In the genomic region with DNA sequence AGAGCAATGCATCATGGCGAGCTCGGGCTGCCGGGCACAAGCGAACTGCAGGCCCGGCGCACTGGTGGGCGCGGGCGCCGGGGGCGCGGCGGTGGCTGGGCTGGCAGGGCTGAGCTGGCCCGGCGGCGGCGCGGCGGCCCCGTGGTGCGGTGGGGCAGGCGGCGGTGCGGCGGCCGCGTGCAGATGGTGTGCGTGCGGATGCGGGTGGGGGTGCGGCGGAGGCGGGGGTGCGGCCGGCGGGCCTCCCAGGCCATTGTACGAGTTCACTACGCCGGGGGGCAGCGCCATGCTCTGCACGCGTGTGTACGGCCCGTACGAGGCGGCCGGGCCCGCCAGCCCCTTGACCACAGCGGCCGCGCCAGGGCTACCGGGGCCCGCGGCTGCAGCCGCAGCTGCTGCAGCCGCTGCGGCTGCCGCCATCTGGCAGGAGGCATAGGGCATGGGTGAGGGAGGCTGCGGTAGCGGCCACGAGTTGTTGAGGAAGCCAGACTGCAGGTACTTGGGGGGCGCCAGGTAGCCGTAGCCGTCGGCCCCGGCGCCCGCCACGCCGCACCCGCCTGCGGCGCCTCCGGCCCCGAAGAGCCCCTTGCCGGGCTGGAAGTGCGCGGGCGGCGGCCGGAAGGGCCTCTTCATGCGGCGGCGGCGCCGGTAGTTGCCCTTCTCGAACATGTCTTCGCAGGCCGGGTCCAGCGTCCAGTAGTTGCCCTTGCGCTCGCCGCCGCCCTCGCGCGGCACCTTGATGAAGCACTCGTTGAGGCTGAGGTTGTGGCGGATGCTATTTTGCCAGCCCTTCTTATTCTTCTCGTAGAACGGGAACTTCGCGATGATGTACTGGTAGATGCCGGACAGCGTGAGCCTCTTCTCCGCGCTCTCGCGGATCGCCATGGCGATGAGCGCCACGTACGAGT, we compare ENCODE assay signal across 8 cellular contexts. TPM values are rescaled to one million over a fixed set of nuclear protein-coding genes. Genes with fewer than 3 reads are reported as not detected.
DNase-seq lines count a peak whose midpoint lies in the region; ATAC-seq and TF ChIP-seq lines count a peak whose summit lies in the region.

No MANE protein-coding gene starts in this region.

- no peak for ATAC-seq in GM19328 (IDR thresholded peaks at IDR 0.05; ENCODE audit: unreplicated experiment)

- TF ChIP-seq CTCF in 22Rv1 (IDR thresholded peaks at IDR 0.05) (peak; percentile 53), GM06990 (IDR thresholded peaks at IDR 0.05; ENCODE audit: insufficient read depth, low read length, poor library complexity, severe bottlenecking) (no peak), esophagus squamous epithelium (IDR thresholded peaks at IDR 0.05) (peak in 1 of 6 experiments; percentile 26)

- H2BK12ac ChIP-seq in neuronal stem cell (ENCODE audit: low read length), result no peak overlapping the region

- peaks cover 6% of the 10 kb centered on the region for H3K27me3 ChIP-seq in GM06990 (replicated peaks; ENCODE audit: control insufficient read depth, insufficient read depth, low read length)
- H3K27me3 ChIP-seq in esophagus squamous epithelium, result peaks cover 37 to 100% (median 70%) of the 10 kb centered on the region in 4 donors
- H3K27me3 ChIP-seq in neuronal stem cell (ENCODE audit: control insufficient read depth in 3 of 3, insufficient read depth in 3 of 3, low read depth in 1 of 3, low read length in 3 of 3), result peaks cover 50 to 100% (median 99%) of the 10 kb centered on the region in 3 experiments

- 0 out of 2 replicates have a peak overlapping the region, but pooled peaks have one; percentile 9 for H3K4me3 ChIP-seq in GM06990 (replicated peaks; ENCODE audit: low read depth, low read length)
- H3K4me3 ChIP-seq in SK-N-MC, result peak overlapping the region; percentile 71
- peak overlapping the region; percentile 11 to 59 (median 42) for H3K4me3 ChIP-seq in esophagus squamous epithelium
- peak overlapping the region; percentile 48 to 69 for H3K4me3 ChIP-seq in neuronal stem cell (ENCODE audit: low read length in 2 of 2)

- DNase-seq in GM06990 (ENCODE audit: extremely low read depth, insufficient read length) (no peak), SK-N-MC (ENCODE audit: low read depth, low spot score) (no peak), esophagus squamous epithelium (lab: John Stamatoyannopoulos, UW) (no peak), neuronal stem cell (ENCODE audit: low spot score) (no peak)
- DNase-seq in activated CD4-positive, CD25-positive, alpha-beta regulatory T cell treated with anti-CD3 and anti-CD28 coated beads, Interleukin-2, amount 50 U/mL, for 72 hours, result no peak
- no peak for DNase-seq in NK-92 treated with Interleukin-12 subunit alpha and Interleukin-12 subunit beta, amount 100 ng/mL, for 24 hours (lab: John Stamatoyannopoulos, UW)

- no peak overlapping the region for H3K9ac ChIP-seq in SK-N-MC (ENCODE audit: insufficient read length)
- no peak overlapping the region for H3K9ac ChIP-seq in neuronal stem cell (ENCODE audit: low read depth, low read length, poor library complexity)

- H3K23ac ChIP-seq in neuronal stem cell (ENCODE audit: low read depth, low read length, poor library complexity), result peak overlapping the region; percentile 28

- no peak overlapping the region for H4K91ac ChIP-seq in neuronal stem cell (ENCODE audit: low read depth, low read length, poor library complexity)

- H2AK5ac ChIP-seq in neuronal stem cell (ENCODE audit: low read depth, low read length), result no peak overlapping the region

- H3K79me1 ChIP-seq in neuronal stem cell (ENCODE audit: low read depth, low read length), result no peaks in the 10 kb centered on the region

- H3K4me1 ChIP-seq in esophagus squamous epithelium (peaks cover 32 to 51% (median 40%) of the 10 kb centered on the region in 3 donors), neuronal stem cell (ENCODE audit: control insufficient read depth in 2 of 2, insufficient read depth in 1 of 2, low read depth in 1 of 2, low read length in 2 of 2) (peaks cover 9 to 15% of the 10 kb centered on the region in 2 donors)

- no peak overlapping the region for H2BK5ac ChIP-seq in neuronal stem cell (ENCODE audit: low read length)

- intact Hi-C loops in esophagus squamous epithelium (cut with DNase I), result no loop called here

- WGBS in esophagus squamous epithelium, 2 donors, result no CpG with 5 or more reads among the region's 114 CpGs
- WGBS in neuronal stem cell (ENCODE audit: extremely low coverage in 2 of 2, insufficient read length in 2 of 2, insufficient replicate concordance in 1 of 2), 2 donors, result no CpG with 5 or more reads among the region's 114 CpGs

- peak overlapping the region; percentile 49 for H3K18ac ChIP-seq in neuronal stem cell (ENCODE audit: low read length)

- H4K8ac ChIP-seq in neuronal stem cell (ENCODE audit: low read depth, low read length), result no peak overlapping the region

- peak overlapping the region; percentile 74 for H3K4me2 ChIP-seq in neuronal stem cell (ENCODE audit: insufficient read depth, low read length, poor library complexity, severe bottlenecking)

- H2AFZ ChIP-seq in neuronal stem cell (ENCODE audit: low read length), result peak overlapping the region; percentile 96

- H3K36me3 ChIP-seq in GM06990 (ENCODE audit: control insufficient read depth, insufficient read depth, low read length), result no peaks in the 10 kb centered on the region
- H3K36me3 ChIP-seq in SK-N-MC (ENCODE audit: insufficient read depth, low read length), result no peaks in the 10 kb centered on the region
- no peaks in the 10 kb centered on the region for H3K36me3 ChIP-seq in esophagus squamous epithelium
- no peaks in the 10 kb centered on the region for H3K36me3 ChIP-seq in neuronal stem cell (replicated peaks in 1 of 2; ENCODE audit: control insufficient read depth in 2 of 2, insufficient read depth in 2 of 2, low read length in 2 of 2)

- no peak overlapping the region for H2BK15ac ChIP-seq in neuronal stem cell (ENCODE audit: low read length)

- H3K14ac ChIP-seq in neuronal stem cell (ENCODE audit: low read length), result no peak overlapping the region

- H2BK120ac ChIP-seq in neuronal stem cell (ENCODE audit: low read depth, low read length), result no peak overlapping the region

- H3K9me3 ChIP-seq in SK-N-MC (ENCODE audit: low read depth, low read length) (no peaks in the 10 kb centered on the region), esophagus squamous epithelium (no peaks in the 10 kb centered on the region), neuronal stem cell (replicated peaks in 1 of 2; ENCODE audit: control insufficient read depth in 2 of 2, insufficient read depth in 1 of 2, low read depth in 1 of 2, low read length in 2 of 2) (no peaks in the 10 kb centered on the region)

- H3K4ac ChIP-seq in neuronal stem cell (ENCODE audit: low read length), result no peak overlapping the region

- no peak for TF ChIP-seq POLR2A in esophagus squamous epithelium (IDR thresholded peaks at IDR 0.05)

- H3K27ac ChIP-seq in 22Rv1 (peak overlapping the region; percentile 29), SK-N-MC (no peak overlapping the region), esophagus squamous epithelium (peak overlapping the region in 1 of 4 donors; percentile 58), neuronal stem cell (replicated peaks; ENCODE audit: low read length) (no peak overlapping the region)

RNA-seq across cellular contexts. Expression of gene FOXL2, which starts 1.0 kb away (rescaled TPM):
- total RNA-seq in esophagus squamous epithelium, result under 1 TPM in 1 of 4 donors, not detected in 3; 0.19 TPM
- 0.04 TPM for polyA plus RNA-seq in neuronal stem cell (2013, experiment 1 of 2)
- polyA plus RNA-seq in neuronal stem cell (2013, experiment 2 of 2), result 0.04 TPM

RNA-seq across cellular contexts. Expression of gene FOXL2NB, which starts 1.1 kb away (rescaled TPM):
- 1 to 10 TPM in 1 of 4 donors, under 1 TPM in 1, not detected in 2; 0.57 to 1.1 TPM for total RNA-seq in esophagus squamous epithelium
- polyA plus RNA-seq in neuronal stem cell (2013, experiment 1 of 2), result 0.01 TPM
- polyA plus RNA-seq in neuronal stem cell (2013, experiment 2 of 2), result not detected

Comparison
In these comparisons a context has a peak if more than half of its experiments do, and no peak if none do; other contexts are left out.
1. H3K4me3 ChIP-seq: peak in every context shown above with its lines; median percentile 71 in SK-N-MC; 58 in neuronal stem cell; 42 in esophagus squamous epithelium; 9 in GM06990.